ENCODE assay signal across 12 cellular contexts in genomic region chr11:44573333-44573732, GRCh38. TPM values are rescaled to one million over a fixed set of nuclear protein-coding genes. Genes with fewer than 3 reads are reported as not detected.
DNase-seq lines count a peak whose midpoint lies in the region; ATAC-seq and TF ChIP-seq lines count a peak whose summit lies in the region.
"Had no signal": no experiment of that assay in that cellular context is flagged by ENCODE, and none has a peak within 500 bp of the region (broad histone marks: within the 10 kb centered on the region; RNA-seq: fewer than 3 reads in every experiment).

No MANE protein-coding gene starts in this region.

- TF ChIP-seq POLR2A in body of pancreas (IDR thresholded peaks at IDR 0.05): no peak

- DNase-seq in CD8-positive, alpha-beta T cell: no peak
- DNase-seq in H7 (peak; percentile 12), omental fat pad (ENCODE audit: low spot score) (no peak), left cardiac atrium (no peak), left colon (no peak), body of pancreas (no peak), GM13976 (ENCODE audit: low spot score) (no peak)
- no peak for DNase-seq in activated naive CD8-positive, alpha-beta T cell treated with anti-CD3 and anti-CD28 coated beads, Interleukin-2, amount 10 ng/mL, durations not matched to agents 7 days and 5 days
- DNase-seq: NCI-H1436 treated with DMSO at 0.1 percent for 48 hours, NCI-H748 treated with DMSO at 0.1 percent for 48 hours had no signal

- no peak for TF ChIP-seq CTCF in CD8-positive, alpha-beta T cell (IDR thresholded peaks at IDR 0.05)
- TF ChIP-seq CTCF in omental fat pad (IDR thresholded peaks at IDR 0.05) (no peak), body of pancreas (IDR thresholded peaks at IDR 0.05) (no peak), GM13976 (IDR thresholded peaks at IDR 0.05; ENCODE audit: borderline replicate concordance, control extremely low read depth, extremely low read depth, insufficient read depth, missing control alignments) (no peak)

- H3K4me1 Mint-ChIP-seq in CD8-positive, alpha-beta T cell (ENCODE audit: low read depth): peaks cover 84% of the 10 kb centered on the region
- H3K4me1 Mint-ChIP-seq in activated naive CD8-positive, alpha-beta T cell treated with anti-CD3 and anti-CD28 coated beads, Interleukin-2, amount 10 ng/mL, durations not matched to agents 7 days and 5 days: peaks cover 70% of the 10 kb centered on the region

- ATAC-seq in CD8-positive, alpha-beta T cell: no peak
- ATAC-seq in activated naive CD8-positive, alpha-beta T cell treated with anti-CD3 and anti-CD28 coated beads, Interleukin-2, amount 10 ng/mL, durations not matched to agents 7 days and 5 days (ENCODE audit: low read depth): no peak
- ATAC-seq in omental fat pad (ENCODE audit: low FRiP score) (peak; percentile 3), left cardiac atrium (no peak), left colon (no peak), body of pancreas (no peak)
- ATAC-seq: sciatic nerve had no signal

- H3K9me3 ChIP-seq in CD8-positive, alpha-beta T cell (ENCODE audit: low read length): no peaks in the 10 kb centered on the region
- H3K9me3 ChIP-seq in body of pancreas: no peaks in the 10 kb centered on the region
- H3K9me3 ChIP-seq: SJSA1 had no signal

- in situ Hi-C loops in GM13976 (cut with MboI; ENCODE audit: low sequenced_read_pairs, unreplicated experiment): no loop called here

- H3K27me3 ChIP-seq in CD8-positive, alpha-beta T cell (ENCODE audit: insufficient read depth, low read length): no peaks in the 10 kb centered on the region
- H3K27me3 ChIP-seq in H7 (ENCODE audit: control insufficient read depth, insufficient read depth, low read length) (no peaks in the 10 kb centered on the region), body of pancreas (no peaks in the 10 kb centered on the region)
- H3K27me3 ChIP-seq: SJSA1 had no signal

- WGBS in body of pancreas, 2 donors: 32 to 43% methylated on average over 3 of the region's 3 CpGs

- H3K36me3 ChIP-seq in CD8-positive, alpha-beta T cell (ENCODE audit: insufficient read depth, low read length): no peaks in the 10 kb centered on the region
- H3K36me3 ChIP-seq in H7 (replicated peaks; ENCODE audit: control insufficient read depth, insufficient read depth, low read length) (no peaks in the 10 kb centered on the region), body of pancreas (replicated peaks in 1 of 2; ENCODE audit: insufficient read depth in 1 of 2, low read depth in 2 of 2) (no peaks in the 10 kb centered on the region)
- H3K36me3 ChIP-seq: SJSA1 had no signal

- peaks cover 5% of the 10 kb centered on the region for H3K36me3 Mint-ChIP-seq in CD8-positive, alpha-beta T cell
- peaks cover 9% of the 10 kb centered on the region for H3K36me3 Mint-ChIP-seq in activated naive CD8-positive, alpha-beta T cell treated with anti-CD3 and anti-CD28 coated beads, Interleukin-2, amount 10 ng/mL, durations not matched to agents 7 days and 5 days

- H3K27ac Mint-ChIP-seq in CD8-positive, alpha-beta T cell: peak overlapping the region; percentile 82
- H3K27ac Mint-ChIP-seq in activated naive CD8-positive, alpha-beta T cell treated with anti-CD3 and anti-CD28 coated beads, Interleukin-2, amount 10 ng/mL, durations not matched to agents 7 days and 5 days: peak overlapping the region; percentile 77

- no peaks in the 10 kb centered on the region for H3K27me3 Mint-ChIP-seq in CD8-positive, alpha-beta T cell (ENCODE audit: low read depth)
- H3K27me3 Mint-ChIP-seq in activated naive CD8-positive, alpha-beta T cell treated with anti-CD3 and anti-CD28 coated beads, Interleukin-2, amount 10 ng/mL, durations not matched to agents 7 days and 5 days: no peaks in the 10 kb centered on the region

- CTCF ChIA-PET in CD8-positive, alpha-beta T cell (lab: Charles Lee): interaction anchor here (0.9 to 10.7 kb wide), 4 partner anchors 8 to 338 kb away, joined by 3 to 83 read pairs (median 4); partner anchors contain the start of gene CD82

- POLR2A ChIA-PET in CD8-positive, alpha-beta T cell (lab: Charles Lee): interaction anchor here (1.2 kb wide), 1 partner anchor 8 kb away, joined by 6 read pairs; the partner anchor contains the start of gene CD82
- POLR2A ChIA-PET in activated naive CD8-positive, alpha-beta T cell treated with anti-CD3 and anti-CD28 coated beads, Interleukin-2, amount 10 ng/mL, durations not matched to agents 7 days and 5 days (lab: Charles Lee): interaction anchor here (1.3 to 3.1 kb wide), 3 partner anchors 8 to 39 kb away, joined by 3 to 12 read pairs (median 10); partner anchors contain the start of gene CD82

- no peak overlapping the region for H3K4me3 ChIP-seq in CD8-positive, alpha-beta T cell (ENCODE audit: low read depth, low read length)
- no peak overlapping the region for H3K4me3 ChIP-seq in H7 (ENCODE audit: insufficient read depth, low read depth, low read length)
- H3K4me3 ChIP-seq in body of pancreas: no peak overlapping the region
- H3K4me3 ChIP-seq: SJSA1 had no signal

- H3K4me3 Mint-ChIP-seq in CD8-positive, alpha-beta T cell: no peak overlapping the region
- H3K4me3 Mint-ChIP-seq in activated naive CD8-positive, alpha-beta T cell treated with anti-CD3 and anti-CD28 coated beads, Interleukin-2, amount 10 ng/mL, durations not matched to agents 7 days and 5 days: peak overlapping the region; percentile 74

- peaks cover 54% of the 10 kb centered on the region for H3K4me1 ChIP-seq in CD8-positive, alpha-beta T cell (ENCODE audit: insufficient read depth, low read length)
- peaks cover 29% of the 10 kb centered on the region for H3K4me1 ChIP-seq in body of pancreas

- H3K27ac ChIP-seq in CD8-positive, alpha-beta T cell (ENCODE audit: low read depth, low read length): no peak overlapping the region
- peak overlapping the region in 2 of 4 donors; percentile 21 to 40 for H3K27ac ChIP-seq in body of pancreas

- intact Hi-C loops in CD8-positive, alpha-beta T cell (cut with DNase I, micrococcal nuclease): no loop called here
- intact Hi-C loops in left cardiac atrium (cut with DNase I): no loop called here
- intact Hi-C loops in left colon (cut with DNase I, micrococcal nuclease): no loop called here
- intact Hi-C loops in body of pancreas (cut with DNase I): no loop called here

- H3K9me3 Mint-ChIP-seq in CD8-positive, alpha-beta T cell: no peaks in the 10 kb centered on the region
- no peaks in the 10 kb centered on the region for H3K9me3 Mint-ChIP-seq in activated naive CD8-positive, alpha-beta T cell treated with anti-CD3 and anti-CD28 coated beads, Interleukin-2, amount 10 ng/mL, durations not matched to agents 7 days and 5 days

RNA-seq across cellular contexts. Expression of gene CD82, which starts 7.9 kb away (rescaled TPM):
- total RNA-seq in CD8-positive, alpha-beta T cell: 10 to 100 TPM; 28.1 to 32.4 TPM
- 1.3 and 2.5 TPM in 2 replicates for total RNA-seq in H7 (2014; rRNA removed; shearing (Covaris generic))
- total RNA-seq in activated naive CD8-positive, alpha-beta T cell treated with anti-CD3 and anti-CD28 coated beads, Interleukin-2, amount 10 ng/mL, durations not matched to agents 7 days and 5 days: 10 to 100 TPM; 71.9 to 80.2 TPM
- total RNA-seq in omental fat pad (10 to 100 TPM in 3 of 4 donors, 1 to 10 TPM in 1; 8.9 to 30.6 (median 20.3) TPM), left cardiac atrium (10 to 100 TPM; 22.0 to 35.3 TPM), left colon (10 to 100 TPM; 30.0 to 36.1 TPM), body of pancreas (10 to 100 TPM; 11.4 to 13.5 TPM)
